In the genomic region with DNA sequence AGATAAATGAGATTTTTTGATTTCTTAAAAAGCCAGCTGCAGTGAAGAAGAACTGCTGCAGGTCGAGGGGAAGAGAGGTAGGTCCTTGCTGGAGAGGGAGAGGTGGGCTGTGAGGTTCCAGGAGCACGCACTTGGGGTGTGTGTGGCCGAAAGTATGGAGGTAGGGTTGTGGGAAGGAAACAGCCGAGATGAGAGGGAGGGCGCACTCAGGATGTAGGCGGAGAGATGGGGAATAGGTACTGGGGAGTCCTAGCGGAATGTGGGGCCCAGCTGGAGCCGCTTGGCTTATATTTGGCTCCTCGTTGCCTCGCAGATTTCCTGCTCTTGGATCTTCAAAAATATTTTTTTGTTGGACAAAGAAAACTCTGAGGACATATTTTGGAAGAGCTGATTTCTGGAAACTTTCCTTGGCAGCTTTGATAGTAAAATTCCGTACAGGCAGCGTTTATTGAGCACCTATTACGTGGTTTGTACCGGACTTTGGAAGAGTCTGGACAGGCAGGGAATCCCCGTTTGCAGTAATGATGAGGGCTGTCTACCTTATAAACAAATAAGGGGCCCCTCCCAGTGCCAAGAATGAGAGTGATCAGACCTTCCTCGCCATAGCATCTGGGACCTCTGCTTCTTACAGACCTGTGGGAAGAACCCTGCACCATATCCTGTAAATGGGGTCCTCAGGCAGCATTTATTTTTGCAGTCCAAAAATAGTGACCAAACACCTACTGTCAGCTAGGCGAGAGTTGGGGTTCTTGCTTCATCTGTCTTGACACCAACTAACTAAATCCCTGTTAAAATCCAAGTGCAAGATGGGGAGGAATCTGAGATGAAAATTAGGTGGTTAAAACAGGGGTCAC, we compare ENCODE assay signal across 1 cellular context.
TF ChIP-seq lines count a peak whose summit lies in the region.

No MANE protein-coding gene starts in this region.

TF ChIP-seq in SK-N-SH, 30 proteins besides CTCF, POLR2A, EP300 and RAD21 (continued from another document):
- TF ChIP-seq, protein P1, sequence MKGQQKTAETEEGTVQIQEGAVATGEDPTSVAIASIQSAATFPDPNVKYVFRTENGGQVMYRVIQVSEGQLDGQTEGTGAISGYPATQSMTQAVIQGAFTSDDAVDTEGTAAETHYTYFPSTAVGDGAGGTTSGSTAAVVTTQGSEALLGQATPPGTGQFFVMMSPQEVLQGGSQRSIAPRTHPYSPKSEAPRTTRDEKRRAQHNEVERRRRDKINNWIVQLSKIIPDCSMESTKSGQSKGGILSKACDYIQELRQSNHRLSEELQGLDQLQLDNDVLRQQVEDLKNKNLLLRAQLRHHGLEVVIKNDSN (IDR thresholded peaks at IDR 0.05; ENCODE audit: borderline replicate concordance, low read depth): no peak
- TF ChIP-seq, protein P2, sequence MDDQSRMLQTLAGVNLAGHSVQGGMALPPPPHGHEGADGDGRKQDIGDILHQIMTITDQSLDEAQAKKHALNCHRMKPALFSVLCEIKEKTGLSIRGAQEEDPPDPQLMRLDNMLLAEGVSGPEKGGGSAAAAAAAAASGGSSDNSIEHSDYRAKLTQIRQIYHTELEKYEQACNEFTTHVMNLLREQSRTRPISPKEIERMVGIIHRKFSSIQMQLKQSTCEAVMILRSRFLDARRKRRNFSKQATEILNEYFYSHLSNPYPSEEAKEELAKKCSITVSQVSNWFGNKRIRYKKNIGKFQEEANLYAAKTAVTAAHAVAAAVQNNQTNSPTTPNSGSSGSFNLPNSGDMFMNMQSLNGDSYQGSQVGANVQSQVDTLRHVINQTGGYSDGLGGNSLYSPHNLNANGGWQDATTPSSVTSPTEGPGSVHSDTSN (IDR thresholded peaks at IDR 0.05): no peak
- TF ChIP-seq, protein P3, sequence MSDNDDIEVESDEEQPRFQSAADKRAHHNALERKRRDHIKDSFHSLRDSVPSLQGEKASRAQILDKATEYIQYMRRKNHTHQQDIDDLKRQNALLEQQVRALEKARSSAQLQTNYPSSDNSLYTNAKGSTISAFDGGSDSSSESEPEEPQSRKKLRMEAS (IDR thresholded peaks at IDR 0.05; ENCODE audit: low read depth): no peak
